8 cellular contexts compared by ENCODE assay signal in genomic region chr17:7403902-7404736, GRCh38. TPM values are rescaled to one million over a fixed set of nuclear protein-coding genes. Genes with fewer than 3 reads are reported as not detected.
DNase-seq lines count a peak whose midpoint lies in the region; ATAC-seq and TF ChIP-seq lines count a peak whose summit lies in the region.

Gene TMEM256, minus strand, starts transcription at chr17:7404097. Its CDS starts 13 bp downstream, at chr17:7404084.

- no peaks in the 10 kb centered on the region for H3K27me3 ChIP-seq in H9 (ENCODE audit: insufficient read depth, low read length)
- peaks cover 31% of the 10 kb centered on the region for H3K27me3 ChIP-seq in MM.1S (replicated peaks; ENCODE audit: insufficient read depth, low read length)

- no peak within 1 kb of the TSS for H2BK5ac ChIP-seq in H9 (ENCODE audit: insufficient read length, low read length)

- no peak within 1 kb of the TSS for H2BK120ac ChIP-seq in H9 (ENCODE audit: low read depth, low read length, poor library complexity, severe bottlenecking)

- no peak within 1 kb of the TSS for H3K56ac ChIP-seq in H9 (ENCODE audit: insufficient read length, low read depth, low read length)

- WGBS in H9 (ENCODE audit: extremely low coverage, insufficient read length, low lambda C conversion rate) = no CpG with 5 or more reads among the region's 53 CpGs

- H3K79me2 ChIP-seq in H9 (ENCODE audit: insufficient read depth, low read length) = no peaks in the 10 kb centered on the region
- no peaks in the 10 kb centered on the region; the same call in 1 of the 2 replicates for H3K79me2 ChIP-seq in MM.1S (ENCODE audit: low read length)

- peak within 1 kb of the TSS; percentile 95 to 96 (median 96) for H3K27ac Mint-ChIP-seq in H9
- peak within 1 kb of the TSS; percentile 83 for H3K27ac Mint-ChIP-seq in nephron progenitor cell
- peak within 1 kb of the TSS; percentile 94 to 97 for H3K27ac Mint-ChIP-seq in stimulated activated naive CD8-positive, alpha-beta T cell treated with anti-CD3 and anti-CD28 coated beads, Interleukin-15, amount 100 ng/mL, for 72 hours

- H4K91ac ChIP-seq in H9 (ENCODE audit: insufficient read length, low read depth, low read length) = no peak within 1 kb of the TSS

- H2BK12ac ChIP-seq in H9 (ENCODE audit: insufficient read length, low read depth, low read length) = no peak within 1 kb of the TSS

- H3K79me1 ChIP-seq in H9 (ENCODE audit: insufficient read depth, low read depth, low read length, poor library complexity, severe bottlenecking) = no peaks in the 10 kb centered on the region

- H3K9ac ChIP-seq in H9 (ENCODE audit: extremely low read depth, insufficient read length, low read length) (peak within 1 kb of the TSS; percentile 9), MM.1S (ENCODE audit: low read length) (peak within 1 kb of the TSS; percentile 64)

- H3K27me3 Mint-ChIP-seq in H9 (ENCODE audit: low read depth) (no peaks in the 10 kb centered on the region), nephron progenitor cell (ENCODE audit: low read depth, poor library complexity) (no peaks in the 10 kb centered on the region)
- peaks cover 10% of the 10 kb centered on the region for H3K27me3 Mint-ChIP-seq in stimulated activated naive CD8-positive, alpha-beta T cell treated with anti-CD3 and anti-CD28 coated beads, Interleukin-15, amount 100 ng/mL, for 72 hours

- H3K36me3 Mint-ChIP-seq in H9 (ENCODE audit: insufficient read depth in 1 of 3, low read depth in 3 of 3) = peaks cover 6 to 15% (median 7%) of the 10 kb centered on the region in 3 experiments
- peaks cover 18% of the 10 kb centered on the region for H3K36me3 Mint-ChIP-seq in nephron progenitor cell (ENCODE audit: low read depth)

- H2AFZ ChIP-seq in H9 (ENCODE audit: low read length) (no peak within 1 kb of the TSS), MM.1S (ENCODE audit: low read length) (peak within 1 kb of the TSS; percentile 81)

- peak within 1 kb of the TSS; percentile 34; the same call in 1 of the 2 replicates for H3K14ac ChIP-seq in H9 (ENCODE audit: insufficient read depth, low read length)

- no peaks in the 10 kb centered on the region for H3K36me3 ChIP-seq in MM.1S (replicated peaks; ENCODE audit: insufficient read depth, low read length)

- no peaks in the 10 kb centered on the region; the same call in 1 of the 2 replicates for H3K4me1 ChIP-seq in H9 (ENCODE audit: insufficient read depth, low read length)
- H3K4me1 ChIP-seq in MM.1S (ENCODE audit: low read length) = peaks cover 4% of the 10 kb centered on the region; the same call in 1 of the 2 replicates

- no peak within 1 kb of the TSS for H3T11ph ChIP-seq in H9 (ENCODE audit: low read length)

- no peak within 1 kb of the TSS for H4K8ac ChIP-seq in H9 (replicated peaks; ENCODE audit: insufficient read length, low read depth, low read length)

- H3K4me2 ChIP-seq in H9 (ENCODE audit: insufficient read depth, insufficient read length, low read length) = peak within 1 kb of the TSS; percentile 78
- H3K4me2 ChIP-seq in MM.1S (ENCODE audit: low read depth, low read length) = peak within 1 kb of the TSS; percentile 86

- no peaks in the 10 kb centered on the region for H4K20me1 ChIP-seq in H9 (ENCODE audit: control insufficient read depth, insufficient read depth, insufficient read length)
- no peaks in the 10 kb centered on the region for H4K20me1 ChIP-seq in MM.1S (ENCODE audit: insufficient read depth, low read length)

- no peaks in the 10 kb centered on the region for H3K9me3 Mint-ChIP-seq in H9
- no peaks in the 10 kb centered on the region for H3K9me3 Mint-ChIP-seq in nephron progenitor cell
- H3K9me3 Mint-ChIP-seq in stimulated activated naive CD8-positive, alpha-beta T cell treated with anti-CD3 and anti-CD28 coated beads, Interleukin-15, amount 100 ng/mL, for 72 hours = no peaks in the 10 kb centered on the region

- no peak within 1 kb of the TSS for H3K4ac ChIP-seq in H9 (ENCODE audit: low read depth, low read length)

- no peak within 1 kb of the TSS for H2BK20ac ChIP-seq in H9 (ENCODE audit: low read depth, low read length, poor library complexity, severe bottlenecking)

- no peak within 1 kb of the TSS for H3K18ac ChIP-seq in H9 (ENCODE audit: insufficient read length, low read depth, low read length)

- peak; percentile 100 for DNase-seq in ELF-1 (ENCODE audit: low read depth, low spot score)
- peak; percentile 100 for DNase-seq in H9
- peak; percentile 99 for DNase-seq in MM.1S
- peak; percentile 57 for DNase-seq in SIG-M5 (lab: John Stamatoyannopoulos, UW)
- peak; percentile 79 for DNase-seq in activated gamma-delta T cell (lab: John Stamatoyannopoulos, UW)
- DNase-seq in fibroblast of the conjunctiva (ENCODE audit: low read depth) = peak; percentile 99
- peak; percentile 97 for DNase-seq in nephron progenitor cell
- DNase-seq in stimulated activated naive CD8-positive, alpha-beta T cell treated with anti-CD3 and anti-CD28 coated beads, Interleukin-15, amount 100 ng/mL, for 72 hours = peak; percentile 91 to 96

- no peaks in the 10 kb centered on the region for H3F3A ChIP-seq in MM.1S (ENCODE audit: insufficient read depth, low read length)

- H2BK15ac ChIP-seq in H9 (ENCODE audit: low read depth, low read length) = no peak within 1 kb of the TSS

- peak; percentile 94 for ATAC-seq in stimulated activated naive CD8-positive, alpha-beta T cell treated with anti-CD3 and anti-CD28 coated beads, Interleukin-15, amount 100 ng/mL, for 72 hours

- H3K9me2 ChIP-seq in MM.1S (replicated peaks; ENCODE audit: insufficient read depth, low read length) = no peaks in the 10 kb centered on the region

- H3K23me2 ChIP-seq in H9 (ENCODE audit: insufficient read length, low read depth, low read length, poor library complexity, severe bottlenecking) = peaks cover 5% of the 10 kb centered on the region

- H4K5ac ChIP-seq in H9 (ENCODE audit: insufficient read length, low read depth, low read length) = no peak within 1 kb of the TSS

- peak within 1 kb of the TSS; percentile 84 to 94 for H3K4me3 Mint-ChIP-seq in H9
- H3K4me3 Mint-ChIP-seq in nephron progenitor cell = peak within 1 kb of the TSS; percentile 89
- peak within 1 kb of the TSS; percentile 89 to 99 for H3K4me3 Mint-ChIP-seq in stimulated activated naive CD8-positive, alpha-beta T cell treated with anti-CD3 and anti-CD28 coated beads, Interleukin-15, amount 100 ng/mL, for 72 hours

- H3K27ac ChIP-seq in H9 (ENCODE audit: insufficient read length, low read depth, low read length) (no peak within 1 kb of the TSS), MM.1S (ENCODE audit: low read length) (peak within 1 kb of the TSS; percentile 55; the same call in 1 of the 2 replicates)

- TF ChIP-seq CTCF in H9 (conservative IDR thresholded peaks at IDR 0.05) (no peak), MM.1S (IDR thresholded peaks at IDR 0.05; ENCODE audit: low read length) (no peak), nephron progenitor cell (IDR thresholded peaks at IDR 0.05) (no peak)

- peaks cover 26 to 37% of the 10 kb centered on the region in 2 experiments for H3K4me1 Mint-ChIP-seq in H9
- peaks cover 49% of the 10 kb centered on the region for H3K4me1 Mint-ChIP-seq in nephron progenitor cell
- peaks cover 31% of the 10 kb centered on the region for H3K4me1 Mint-ChIP-seq in stimulated activated naive CD8-positive, alpha-beta T cell treated with anti-CD3 and anti-CD28 coated beads, Interleukin-15, amount 100 ng/mL, for 72 hours

- H3K4me3 ChIP-seq in MM.1S (ENCODE audit: low read length) = peak within 1 kb of the TSS; percentile 76

- H3K9me3 ChIP-seq in H9 (ENCODE audit: control insufficient read depth, low read depth, low read length) = no peaks in the 10 kb centered on the region
- H3K9me3 ChIP-seq in MM.1S (replicated peaks; ENCODE audit: insufficient read depth, low read length) = no peaks in the 10 kb centered on the region

- no peak within 1 kb of the TSS for H2AK5ac ChIP-seq in H9 (ENCODE audit: insufficient read length, low read length)

- H3K23ac ChIP-seq in H9 (ENCODE audit: insufficient read length, low read depth, low read length) = no peak within 1 kb of the TSS

RNA-seq across cellular contexts. Expression of gene TMEM256, which starts in this region (rescaled TPM):
- total RNA-seq in H9 (2021) = 151 and 153 TPM in 2 replicates
